17 cellular contexts compared by ENCODE assay signal in genomic region chr2:101778102-101778501, GRCh38.
"Had no signal": no experiment of that assay in that cellular context is flagged by ENCODE, and none has a peak within 500 bp of the region (broad histone marks: within the 10 kb centered on the region; RNA-seq: fewer than 3 reads in every experiment).

No MANE protein-coding gene starts in this region.

- H3K4me3 Mint-ChIP-seq: stimulated activated naive CD8-positive, alpha-beta T cell treated with anti-CD3 and anti-CD28 coated beads, Interleukin-15, amount 100 ng/mL, for 72 hours had no signal

- H3K36me3 ChIP-seq: heart left ventricle, left lung, thyroid gland, vagina had no signal

- H3K27ac ChIP-seq: foreskin keratinocyte, heart left ventricle, left lung, parathyroid adenoma, thyroid gland, vagina had no signal

- ATAC-seq: activated T-helper 17 cell treated with anti-CD3 and anti-CD28 coated beads, Interleukin-2, amount 50 U/mL, for 72 hours; foreskin keratinocyte; left lung had no signal

- H3K9me3 Mint-ChIP-seq: activated T-helper 17 cell treated with anti-CD3 and anti-CD28 coated beads, Interleukin-2, amount 50 U/mL, for 72 hours; stimulated activated naive CD8-positive, alpha-beta T cell treated with anti-CD3 and anti-CD28 coated beads, Interleukin-15, amount 100 ng/mL, for 72 hours had no signal

- H3K27ac Mint-ChIP-seq: stimulated activated naive CD8-positive, alpha-beta T cell treated with anti-CD3 and anti-CD28 coated beads, Interleukin-15, amount 100 ng/mL, for 72 hours had no signal

- DNase-seq: activated CD4-positive, alpha-beta T cell treated with anti-CD3 and anti-CD28 coated beads, Interleukin-2, amount 50 U/mL, for 1 hour; activated naive CD4-positive, alpha-beta T cell treated with anti-CD3 and anti-CD28 coated beads, Interleukin-2, amount 50 U/mL, for 16 hours; activated T-cell treated with anti-CD3 and anti-CD28 coated beads for 4 hours; amniotic stem cell; foreskin keratinocyte; heart left ventricle; islet precursor cell; left lung; mesenchymal stem cell; stimulated activated CD4-positive, alpha-beta T cell treated with anti-CD3 and anti-CD28 coated beads, Interleukin-4, amount 100 ng/mL, for 1 hour; stimulated activated CD8-positive, alpha-beta memory T cell treated with anti-CD3 and anti-CD28 coated beads, Interleukin-4, amount 100 ng/mL, for 48 hours; stimulated activated naive CD8-positive, alpha-beta T cell treated with anti-CD3 and anti-CD28 coated beads, Interleukin-15, amount 100 ng/mL, for 72 hours; thyroid gland had no signal

- H3K9me3 ChIP-seq: heart left ventricle, left lung, thyroid gland, vagina had no signal

- H3K27me3 ChIP-seq: foreskin keratinocyte, heart left ventricle, left lung, thyroid gland, vagina had no signal

- H3K4me3 ChIP-seq: heart left ventricle, left lung, thyroid gland, vagina had no signal

- H2AFZ ChIP-seq: parathyroid adenoma had no signal

- H3K9ac ChIP-seq: parathyroid adenoma had no signal

- FAIRE-seq: endometrium had no signal

- H3K4me1 ChIP-seq: foreskin keratinocyte had no signal

- H3K27me3 Mint-ChIP-seq: activated T-helper 17 cell treated with anti-CD3 and anti-CD28 coated beads, Interleukin-2, amount 50 U/mL, for 72 hours; stimulated activated naive CD8-positive, alpha-beta T cell treated with anti-CD3 and anti-CD28 coated beads, Interleukin-15, amount 100 ng/mL, for 72 hours had no signal
